Comparison of ENCODE assay signal across 22 cellular contexts in the genomic region with DNA sequence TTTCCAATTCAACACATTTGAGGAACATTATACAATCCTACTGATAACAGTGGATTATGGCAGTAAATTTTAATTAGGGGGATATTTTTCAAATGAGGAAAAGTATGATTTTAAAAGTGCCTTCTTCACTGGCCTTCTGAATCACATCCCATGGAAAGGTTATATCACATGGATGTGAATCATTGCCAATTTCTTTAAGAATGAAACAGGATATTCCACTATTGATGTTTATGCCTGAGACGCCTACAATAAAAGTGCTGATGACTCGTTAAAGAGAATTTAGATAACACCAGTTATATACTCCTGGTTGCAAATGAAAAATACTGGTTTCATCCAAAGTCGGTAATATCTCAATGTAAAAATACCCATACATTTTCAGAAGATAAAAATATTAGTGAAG.
DNase-seq lines count a peak whose midpoint lies in the region; ATAC-seq and TF ChIP-seq lines count a peak whose summit lies in the region.
"Had no signal": no experiment of that assay in that cellular context is flagged by ENCODE, and none has a peak within 500 bp of the region (broad histone marks: within the 10 kb centered on the region; RNA-seq: fewer than 3 reads in every experiment).

No MANE protein-coding gene starts in this region.

- ATAC-seq in HG02885 (IDR thresholded peaks at IDR 0.05; ENCODE audit: poor library complexity, unreplicated experiment): no peak

- peaks cover 0 to 7% (median 5%) of the 10 kb centered on the region in 5 experiments for H3K9me3 Mint-ChIP-seq in brain
- no peaks in the 10 kb centered on the region for H3K9me3 Mint-ChIP-seq in type B pancreatic cell
- peaks cover 33% of the 10 kb centered on the region for H3K9me3 Mint-ChIP-seq in HFFc6

- peak; percentile 47 for DNase-seq in COLO829 (ENCODE audit: low spot score)
- DNase-seq in HCEC 1CT: peak; percentile 67
- DNase-seq in fibroblast of mammary gland (ENCODE audit: low read depth): peak; percentile 36
- DNase-seq in NOMO-1 (lab: John Stamatoyannopoulos, UW; ENCODE audit: unreplicated experiment in 2 of 2): no peak
- DNase-seq in type B pancreatic cell (ENCODE audit: extremely low spot score, unreplicated experiment): no peak
- no peak for DNase-seq in HFFc6
- DNase-seq: CD4-positive, CD25-positive, alpha-beta regulatory T cell; DMS79 treated with DMSO at 0.1 percent for 48 hours; KBM-7; MG63; NCI-H1105 treated with DMSO at 0.1 percent for 48 hours; NCI-H146; NCI-H1930; NCI-H2107; NCI-H446 treated with DMSO at 0.1 percent for 48 hours; NCI-H526; OCI-M1; Peyer's patch; SHP77 treated with DMSO at 0.1 percent for 48 hours had no signal

- no peaks in the 10 kb centered on the region for H3K27me3 Mint-ChIP-seq in brain
- peaks cover 4% of the 10 kb centered on the region for H3K27me3 Mint-ChIP-seq in type B pancreatic cell
- no peaks in the 10 kb centered on the region for H3K27me3 Mint-ChIP-seq in HFFc6 (ENCODE audit: insufficient read depth)
- H3K27me3 Mint-ChIP-seq: CD4-positive, CD25-positive, alpha-beta regulatory T cell had no signal

- no peaks in the 10 kb centered on the region for H3K36me3 Mint-ChIP-seq in brain
- peaks cover 4% of the 10 kb centered on the region for H3K36me3 Mint-ChIP-seq in type B pancreatic cell
- H3K36me3 Mint-ChIP-seq in HFFc6 (ENCODE audit: low read depth): no peaks in the 10 kb centered on the region; the same call in 1 of the 2 replicates
- H3K36me3 Mint-ChIP-seq: CD4-positive, CD25-positive, alpha-beta regulatory T cell had no signal

- peak overlapping the region in 3 of 5 experiments; percentile 1 to 97 (median 24) for H3K27ac Mint-ChIP-seq in brain
- H3K27ac Mint-ChIP-seq in type B pancreatic cell: no peak overlapping the region
- no peak overlapping the region for H3K27ac Mint-ChIP-seq in HFFc6
- H3K27ac Mint-ChIP-seq: CD4-positive, CD25-positive, alpha-beta regulatory T cell had no signal

- H3K4me1 Mint-ChIP-seq in brain (peaks cover 32% of the 10 kb centered on the region), type B pancreatic cell (ENCODE audit: unreplicated experiment) (no peaks in the 10 kb centered on the region), HFFc6 (ENCODE audit: low read depth) (no peaks in the 10 kb centered on the region)
- H3K4me1 Mint-ChIP-seq: CD4-positive, CD25-positive, alpha-beta regulatory T cell had no signal

- TF ChIP-seq CTCF in brain (conservative IDR thresholded peaks at IDR 0.05) (no peak), fibroblast of mammary gland (conservative IDR thresholded peaks at IDR 0.05; ENCODE audit: control insufficient read depth, insufficient read depth, low read depth, low read length) (no peak), type B pancreatic cell (conservative IDR thresholded peaks at IDR 0.05) (no peak), HFFc6 (IDR thresholded peaks at IDR 0.05) (no peak)

- H3K4me3 Mint-ChIP-seq in brain (peak overlapping the region in 1 of 5 experiments; percentile 48), type B pancreatic cell (no peak overlapping the region), HFFc6 (no peak overlapping the region)
- H3K4me3 Mint-ChIP-seq: CD4-positive, CD25-positive, alpha-beta regulatory T cell had no signal

- no peak overlapping the region for H3K4me3 ChIP-seq in fibroblast of mammary gland (ENCODE audit: control insufficient read depth, low read depth, low read length)
- H3K4me3 ChIP-seq: BLaER1, MG63, Peyer's patch had no signal

Comparison
In these comparisons a context has a peak if more than half of its experiments do, and no peak if none do; other contexts are left out.
1. DNase-seq: peak in COLO829 (single experiment), HCEC 1CT (single experiment) and fibroblast of mammary gland (single experiment); none in NOMO-1 (0 of 2), type B pancreatic cell (single experiment) and HFFc6 (single experiment).
2. H3K27ac Mint-ChIP-seq: peak in brain (3 of 5); none in type B pancreatic cell (single experiment) and HFFc6 (single experiment).